ENCODE assay signal across 13 cellular contexts in genomic region chr21:26801524-26801923, GRCh38. TPM values are rescaled to one million over a fixed set of nuclear protein-coding genes. Genes with fewer than 3 reads are reported as not detected.
DNase-seq lines count a peak whose midpoint lies in the region; ATAC-seq and TF ChIP-seq lines count a peak whose summit lies in the region.
"Had no signal": no experiment of that assay in that cellular context is flagged by ENCODE, and none has a peak within 500 bp of the region (broad histone marks: within the 10 kb centered on the region; RNA-seq: fewer than 3 reads in every experiment).

No MANE protein-coding gene starts in this region.

- H3K4me1 ChIP-seq in left ventricle myocardium inferior (peaks cover 36% of the 10 kb centered on the region), gastrocnemius medialis (peaks cover 12 to 15% of the 10 kb centered on the region in 2 donors), foreskin keratinocyte (peaks cover 6% of the 10 kb centered on the region)

- H3K27ac ChIP-seq in left ventricle myocardium inferior (replicated peaks) (peak overlapping the region; percentile 70), gastrocnemius medialis (peak overlapping the region; percentile 57 to 77 (median 69)), foreskin keratinocyte (no peak overlapping the region)

- H3K9me3 ChIP-seq in left ventricle myocardium inferior (replicated peaks), result no peaks in the 10 kb centered on the region
- no peaks in the 10 kb centered on the region for H3K9me3 ChIP-seq in gastrocnemius medialis

- intact Hi-C loops in left ventricle myocardium inferior (cut with micrococcal nuclease), result no loop called here
- intact Hi-C loops in gastrocnemius medialis (cut with DNase I; ENCODE audit: low total_unique reads), result loop anchor here (2.0 kb wide), 1 partner anchor 19 kb away; no protein-coding TSS in a partner anchor

- in situ Hi-C loops in gastrocnemius medialis (cut with MboI; ENCODE audit: low sequenced_read_pairs in 4 of 4), result no loop called here

- H3K27me3 ChIP-seq in left ventricle myocardium inferior (ENCODE audit: low read depth) (no peaks in the 10 kb centered on the region), gastrocnemius medialis (no peaks in the 10 kb centered on the region), foreskin keratinocyte (no peaks in the 10 kb centered on the region)

- no peak for TF ChIP-seq CTCF in left ventricle myocardium inferior (IDR thresholded peaks at IDR 0.05; ENCODE audit: borderline replicate concordance)
- no peak for TF ChIP-seq CTCF in gastrocnemius medialis (IDR thresholded peaks at IDR 0.05 in 4 of 5, conservative IDR thresholded peaks at IDR 0.05 in 1 of 5)
- no peak for TF ChIP-seq CTCF in foreskin keratinocyte (conservative IDR thresholded peaks at IDR 0.05)

- TF ChIP-seq POLR2A in gastrocnemius medialis (IDR thresholded peaks at IDR 0.05), result peak; percentile 16 to 32

- DNase-seq in EL, result peak; percentile 56
- DNase-seq in amniotic epithelial cell (ENCODE audit: low read depth), result peak; percentile 96
- no peak for DNase-seq in left ventricle myocardium inferior
- no peak for DNase-seq in gastrocnemius medialis
- no peak for DNase-seq in activated naive CD4-positive, alpha-beta T cell (lab: John Stamatoyannopoulos, UW)
- no peak for DNase-seq in T-helper 2 cell
- no peak for DNase-seq in foreskin keratinocyte
- DNase-seq: activated T-cell treated with anti-CD3 and anti-CD28 coated beads, Interleukin-2, amount 50 U/mL, for 24 hours; effector CD4-positive, alpha-beta T cell; kidney; NCI-H69; T-helper 9 cell had no signal

- ATAC-seq in gastrocnemius medialis (peak in 1 of 2 donors; percentile 31), HG03175 (IDR thresholded peaks at IDR 0.05; ENCODE audit: unreplicated experiment) (no peak), foreskin keratinocyte (no peak)

- H3K36me3 ChIP-seq in left ventricle myocardium inferior (no peaks in the 10 kb centered on the region), gastrocnemius medialis (no peaks in the 10 kb centered on the region)

- peak overlapping the region; percentile 8 for H3K4me3 ChIP-seq in left ventricle myocardium inferior
- peak overlapping the region in 2 of 4 donors; percentile 29 to 32 for H3K4me3 ChIP-seq in gastrocnemius medialis

RNA-seq across cellular contexts. Expression of gene ADAMTS1, which starts 43.7 kb away (rescaled TPM):
- 56.7 TPM for total RNA-seq in left ventricle myocardium inferior
- 10 to 100 TPM; 23.7 to 43.8 (median 33.1) TPM for total RNA-seq in gastrocnemius medialis
- total RNA-seq in foreskin keratinocyte, result 69.7 and 71.7 TPM in 2 replicates
- polyA plus RNA-seq in foreskin keratinocyte, result 12.8 and 16.9 TPM in 2 replicates

Comparison
In these comparisons a context has a peak if more than half of its experiments do, and no peak if none do; other contexts are left out.
1. DNase-seq: peak in EL (single experiment) and amniotic epithelial cell (single experiment); none in left ventricle myocardium inferior (single experiment), gastrocnemius medialis (0 of 2), activated naive CD4-positive, alpha-beta T cell (0 of 4), T-helper 2 cell (0 of 5) and foreskin keratinocyte (0 of 2).